Comparison of ENCODE assay signal across 12 cellular contexts in the genomic region with DNA sequence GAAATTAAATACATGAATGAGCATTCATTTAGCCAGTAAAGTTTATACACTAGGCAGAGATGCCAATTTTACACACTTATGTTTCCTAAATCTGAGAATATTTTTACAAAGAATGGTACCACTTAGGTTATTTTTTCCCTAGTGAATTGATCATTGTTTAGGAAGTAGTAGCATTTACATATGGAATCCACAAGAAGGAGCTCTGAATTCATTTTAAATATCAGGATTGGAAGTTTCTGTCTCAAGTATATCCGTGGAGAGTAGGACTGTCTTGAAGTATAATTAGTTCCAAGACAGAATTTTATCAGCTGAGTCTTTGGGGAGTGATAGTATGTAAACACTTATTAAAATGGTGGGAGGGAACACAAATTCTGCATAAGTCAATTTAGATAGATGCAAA.
A peak's percentile ranks its signal among the peaks of the same experiment; 100 is the strongest.
DNase-seq lines count a peak whose midpoint lies in the region; ATAC-seq, FAIRE-seq and TF ChIP-seq lines count a peak whose summit lies in the region.
"Had no signal": no experiment of that assay in that cellular context is flagged by ENCODE, and none has a peak within 500 bp of the region (broad histone marks: within the 10 kb centered on the region; RNA-seq: fewer than 3 reads in every experiment).

No MANE protein-coding gene starts in this region.

- no peak for ATAC-seq in mucosa of descending colon
- ATAC-seq in GM21723 (IDR thresholded peaks at IDR 0.05; ENCODE audit: unreplicated experiment), result no peak
- no peak for ATAC-seq in GM18868 (IDR thresholded peaks at IDR 0.05; ENCODE audit: unreplicated experiment)

- H2AFZ ChIP-seq in hepatocyte, result no peak overlapping the region

- POLR2A ChIA-PET in HEK293 (lab: Yijun Ruan, JAX), result no interaction called here

- H4K20me1 ChIP-seq in hepatocyte (ENCODE audit: insufficient read depth, poor library complexity, severe bottlenecking), result no peaks in the 10 kb centered on the region

- DNase-seq in hepatocyte (ENCODE audit: low spot score) (no peak), mucosa of descending colon (no peak)
- no peak for DNase-seq in activated CD4-positive, alpha-beta T cell treated with anti-CD3 and anti-CD28 coated beads, Interleukin-2, amount 50 U/mL, for 1 hour
- DNase-seq: activated CD4-positive, CD25-positive, alpha-beta regulatory T cell; Calu3; NCI-H69 had no signal

- H3K9me3 ChIP-seq in HEK293 (ENCODE audit: control insufficient read depth, insufficient read depth, low read depth, low read length), result no peaks in the 10 kb centered on the region
- H3K9me3 ChIP-seq in hepatocyte (ENCODE audit: low read depth), result no peaks in the 10 kb centered on the region
- peaks cover 3% of the 10 kb centered on the region for H3K9me3 ChIP-seq in mucosa of descending colon

- H3K9me2 ChIP-seq in hepatocyte (replicated peaks; ENCODE audit: insufficient read depth), result no peaks in the 10 kb centered on the region

- no peaks in the 10 kb centered on the region for H3K4me1 ChIP-seq in HEK293 (ENCODE audit: control insufficient read depth, insufficient read depth, low read length)
- H3K4me1 ChIP-seq in hepatocyte (ENCODE audit: insufficient read depth), result no peaks in the 10 kb centered on the region
- H3K4me1 ChIP-seq in mucosa of descending colon (ENCODE audit: low read depth), result no peaks in the 10 kb centered on the region

- no peak overlapping the region for H3K4me2 ChIP-seq in hepatocyte

- H3K4me3 ChIP-seq in HEK293 (ENCODE audit: low read depth, low read length) (no peak overlapping the region), hepatocyte (no peak overlapping the region), mucosa of descending colon (no peak overlapping the region)
- H3K4me3 ChIP-seq: tibial nerve had no signal

- H3K27ac ChIP-seq in HEK293 (ENCODE audit: extremely low read depth, low read depth, low read length) (no peak overlapping the region), hepatocyte (no peak overlapping the region)
- H3K27ac ChIP-seq: tibial nerve had no signal

- no peaks in the 10 kb centered on the region for H3K79me2 ChIP-seq in hepatocyte

- TF ChIP-seq CTCF in HEK293 (tag by site-specific recombination; IDR thresholded peaks at IDR 0.05), result no peak
- TF ChIP-seq CTCF in hepatocyte (IDR thresholded peaks at IDR 0.05; ENCODE audit: poor library complexity), result peak; percentile 56
- no peak for TF ChIP-seq CTCF in mucosa of descending colon (IDR thresholded peaks at IDR 0.05)

- CTCF ChIA-PET in HEK293 (lab: Yijun Ruan, JAX), result interaction anchor here (0.6 to 1.0 kb wide), 4 partner anchors 8 to 640 kb away, joined by 3 to 5 read pairs (median 4); no protein-coding TSS in a partner anchor

- no peaks in the 10 kb centered on the region for H3K27me3 ChIP-seq in hepatocyte
- H3K27me3 ChIP-seq: tibial nerve had no signal

- 5% methylated on average over 1 of the region's 1 CpG for WGBS in hepatocyte (ENCODE audit: low lambda C conversion rate, missing lambda C conversion rate)

- intact Hi-C loops in mucosa of descending colon (cut with DNase I, micrococcal nuclease), result no loop called here

- no peaks in the 10 kb centered on the region for H3K36me3 ChIP-seq in HEK293 (ENCODE audit: control insufficient read depth in 2 of 2, insufficient read depth in 1 of 2, low read length in 2 of 2)
- H3K36me3 ChIP-seq in hepatocyte (replicated peaks; ENCODE audit: insufficient read depth, low read depth), result no peaks in the 10 kb centered on the region
- H3K36me3 ChIP-seq in mucosa of descending colon (ENCODE audit: low read depth), result no peaks in the 10 kb centered on the region
- H3K36me3 ChIP-seq: tibial nerve had no signal

- FAIRE-seq in A204.1 (lab: Jason Lieb, UNC) (peak; percentile 72), TTC549 (lab: Jason Lieb, UNC) (peak; percentile 77)

TF ChIP-seq in HEK293, 187 proteins besides CTCF, POLR2A, EP300 and RAD21:
- TF ChIP-seq ZNF394 (tag by site-specific recombination; IDR thresholded peaks at IDR 0.05; ENCODE audit: borderline replicate concordance), result no peak
- TF ChIP-seq ZNF654 (tag by site-specific recombination; IDR thresholded peaks at IDR 0.05; ENCODE audit: low read depth), result peak; percentile 31; the same call in 1 of the 2 replicates
- no peak for TF ChIP-seq ZNF404 (tag by site-specific recombination; IDR thresholded peaks at IDR 0.05)
- TF ChIP-seq KLF9 (tag by site-specific recombination; IDR thresholded peaks at IDR 0.05; ENCODE audit: low read depth), result no peak
- TF ChIP-seq ZNF138 (tag by site-specific recombination; IDR thresholded peaks at IDR 0.05; ENCODE audit: borderline replicate concordance), result no peak
